8 cellular contexts compared by ENCODE assay signal in genomic region chr18:23131693-23132319, GRCh38. TPM values are rescaled to one million over a fixed set of nuclear protein-coding genes. Genes with fewer than 3 reads are reported as not detected.
DNase-seq lines count a peak whose midpoint lies in the region; ATAC-seq, FAIRE-seq and TF ChIP-seq lines count a peak whose summit lies in the region.

No MANE protein-coding gene starts in this region.

- peak; percentile 55 for DNase-seq in activated T-cell treated with anti-CD3 and anti-CD28 coated beads for 24 hours (ENCODE audit: low read depth)
- no peak for DNase-seq in activated T-cell treated with anti-CD3 and anti-CD28 coated beads, Interleukin-2, amount 50 U/mL, for 24 hours
- DNase-seq in NCI-H1417 treated with DMSO at 0.1 percent for 48 hours (lab: John Stamatoyannopoulos, UW): peak; percentile 19
- DNase-seq in T-helper 22 cell (ENCODE audit: low read depth): peak; percentile 11
- DNase-seq in MCF 10A (ENCODE audit: unreplicated experiment): peak; percentile 90
- no peak for DNase-seq in kidney
- peak; percentile 79 for DNase-seq in stimulated activated CD4-positive, alpha-beta T cell treated with anti-CD3 and anti-CD28 coated beads, Interleukin-4, amount 100 ng/mL, for 24 hours

- no peak for FAIRE-seq in kidney (lab: Jason Lieb, UNC)

- H3K4me3 Mint-ChIP-seq in activated T-cell treated with anti-CD3 and anti-CD28 coated beads, Interleukin-2, amount 50 U/mL, for 24 hours: no peak overlapping the region
- H3K4me3 Mint-ChIP-seq in MCF 10A (ENCODE audit: unreplicated experiment): no peak overlapping the region

- CTCF ChIA-PET in MCF 10A (lab: Yijun Ruan, JAX): interaction anchor here (0.6 to 4.1 kb wide), 35 partner anchors 10 to 1361 kb away, joined by 3 to 67 read pairs (median 5); no protein-coding TSS in a partner anchor

- ATAC-seq in HG02852 (IDR thresholded peaks at IDR 0.05; ENCODE audit: unreplicated experiment): no peak

- H3K36me3 Mint-ChIP-seq in activated T-cell treated with anti-CD3 and anti-CD28 coated beads, Interleukin-2, amount 50 U/mL, for 24 hours (ENCODE audit: low read depth): no peaks in the 10 kb centered on the region
- H3K36me3 Mint-ChIP-seq in MCF 10A (ENCODE audit: insufficient read depth, unreplicated experiment): no peaks in the 10 kb centered on the region

- intact Hi-C loops in MCF 10A (cut with micrococcal nuclease): loop anchor here (1.0 to 10.0 kb wide), 6 partner anchors 55 to 453 kb away; partner anchors contain the start of gene NPC1
- intact Hi-C loops in kidney (cut with DNase I): loop anchor here (10.0 kb wide), 1 partner anchor 123 kb away; no protein-coding TSS in a partner anchor

- H3K4me1 ChIP-seq in kidney (ENCODE audit: control insufficient read depth in 1 of 2, insufficient read depth in 1 of 2, low read depth in 1 of 2, low read length in 2 of 2): peaks cover 10 to 16% of the 10 kb centered on the region in 2 donors

- BruUV-seq in MCF 10A (replicated peaks; lab: Mats Ljungman, UMichigan): no TSS peak

- peak; percentile 54 for TF ChIP-seq CTCF in MCF 10A (IDR thresholded peaks at IDR 0.05; ENCODE audit: unreplicated experiment)
- peak; percentile 86 for TF ChIP-seq CTCF in kidney (IDR thresholded peaks at IDR 0.05; ENCODE audit: borderline replicate concordance, extremely low read depth, insufficient read depth)

- H3K4me3 ChIP-seq in kidney (ENCODE audit: low read length in 2 of 2): no peak overlapping the region

- H3K27ac ChIP-seq in kidney (ENCODE audit: low read depth in 2 of 2, low read length in 2 of 2): no peak overlapping the region

- H3K4me1 Mint-ChIP-seq in activated T-cell treated with anti-CD3 and anti-CD28 coated beads, Interleukin-2, amount 50 U/mL, for 24 hours (ENCODE audit: low read depth): peaks cover 17% of the 10 kb centered on the region
- H3K4me1 Mint-ChIP-seq in MCF 10A (ENCODE audit: insufficient read depth, unreplicated experiment): peaks cover 11% of the 10 kb centered on the region

- H3K27ac Mint-ChIP-seq in activated T-cell treated with anti-CD3 and anti-CD28 coated beads, Interleukin-2, amount 50 U/mL, for 24 hours: no peak overlapping the region
- no peak overlapping the region for H3K27ac Mint-ChIP-seq in MCF 10A (ENCODE audit: low read depth, unreplicated experiment)

- POLR2A ChIA-PET in MCF 10A (lab: Yijun Ruan, JAX): interaction anchor here (0.6 to 1.4 kb wide), 3 partner anchors 98 to 247 kb away, joined by 3 to 18 read pairs (median 4); no protein-coding TSS in a partner anchor

- no peaks in the 10 kb centered on the region for H3K36me3 ChIP-seq in kidney (ENCODE audit: control insufficient read depth in 1 of 2, insufficient read depth in 2 of 2, low read length in 2 of 2)

- no peak overlapping the region for H3K9ac ChIP-seq in kidney (ENCODE audit: low read length in 2 of 2)

- no peaks in the 10 kb centered on the region for H3K9me3 ChIP-seq in kidney (ENCODE audit: control insufficient read depth in 1 of 2, low read length in 2 of 2)

- no peaks in the 10 kb centered on the region for H3K9me3 Mint-ChIP-seq in activated T-cell treated with anti-CD3 and anti-CD28 coated beads, Interleukin-2, amount 50 U/mL, for 24 hours
- H3K9me3 Mint-ChIP-seq in MCF 10A (ENCODE audit: unreplicated experiment): no peaks in the 10 kb centered on the region

- H3K27me3 Mint-ChIP-seq in activated T-cell treated with anti-CD3 and anti-CD28 coated beads, Interleukin-2, amount 50 U/mL, for 24 hours: peaks cover 40% of the 10 kb centered on the region
- H3K27me3 Mint-ChIP-seq in MCF 10A (ENCODE audit: insufficient read depth, unreplicated experiment): no peaks in the 10 kb centered on the region

RNA-seq across cellular contexts. Expression of gene CABLES1, which starts 3.5 kb away (rescaled TPM):
- total RNA-seq in MCF 10A (2022) (3.2 and 3.7 TPM in 2 replicates), kidney (40.5 TPM)
- 7.6 TPM for polyA plus RNA-seq in kidney (ENCODE audit: insufficient read depth, low read depth, low replicate concordance)

Comparison
In these comparisons a context has a peak if more than half of its experiments do, and no peak if none do; other contexts are left out.
1. DNase-seq: peak in activated T-cell treated with anti-CD3 and anti-CD28 coated beads for 24 hours (single experiment), NCI-H1417 treated with DMSO at 0.1 percent for 48 hours (single experiment), T-helper 22 cell (single experiment), MCF 10A (single experiment) and stimulated activated CD4-positive, alpha-beta T cell treated with anti-CD3 and anti-CD28 coated beads, Interleukin-4, amount 100 ng/mL, for 24 hours (single experiment); none in activated T-cell treated with anti-CD3 and anti-CD28 coated beads, Interleukin-2, amount 50 U/mL, for 24 hours (single experiment) and kidney (single experiment).